ENCODE assay signal across 1 cellular context in genomic region chr1:26695417-26696190, GRCh38.
TF ChIP-seq lines count a peak whose summit lies in the region.

Gene ARID1A, plus strand, starts transcription at chr1:26696015. Its CDS starts 389 bp downstream, at chr1:26696404.

TF ChIP-seq in HEK293, 187 proteins besides CTCF, POLR2A, EP300 and RAD21 (continued from another document):
- TF ChIP-seq, protein P1, sequence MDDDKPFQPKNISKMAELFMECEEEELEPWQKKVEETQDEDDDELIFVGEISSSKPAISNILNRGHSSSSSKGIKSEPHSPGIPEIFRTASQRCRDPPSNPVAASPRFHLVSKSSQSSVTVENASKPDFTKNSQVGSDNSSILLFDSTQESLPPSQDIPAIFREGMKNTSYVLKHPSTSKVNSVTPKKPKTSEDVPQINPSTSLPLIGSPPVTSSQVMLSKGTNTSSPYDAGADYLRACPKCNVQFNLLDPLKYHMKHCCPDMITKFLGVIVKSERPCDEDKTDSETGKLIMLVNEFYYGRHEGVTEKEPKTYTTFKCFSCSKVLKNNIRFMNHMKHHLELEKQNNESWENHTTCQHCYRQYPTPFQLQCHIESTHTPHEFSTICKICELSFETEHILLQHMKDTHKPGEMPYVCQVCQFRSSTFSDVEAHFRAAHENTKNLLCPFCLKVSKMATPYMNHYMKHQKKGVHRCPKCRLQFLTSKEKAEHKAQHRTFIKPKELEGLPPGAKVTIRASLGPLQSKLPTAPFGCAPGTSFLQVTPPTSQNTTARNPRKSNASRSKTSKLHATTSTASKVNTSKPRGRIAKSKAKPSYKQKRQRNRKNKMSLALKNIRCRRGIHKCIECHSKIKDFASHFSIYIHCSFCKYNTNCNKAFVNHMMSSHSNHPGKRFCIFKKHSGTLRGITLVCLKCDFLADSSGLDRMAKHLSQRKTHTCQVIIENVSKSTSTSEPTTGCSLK (tag by site-specific recombination; IDR thresholded peaks at IDR 0.05), result no peak
- peak; percentile 86 for TF ChIP-seq ZBTB17 (tag by site-specific recombination; IDR thresholded peaks at IDR 0.05)
- TF ChIP-seq KLF16 (tag by site-specific recombination; IDR thresholded peaks at IDR 0.05), result peak; percentile 99
- no peak for TF ChIP-seq ZNF571 (tag by site-specific recombination; IDR thresholded peaks at IDR 0.05)
- no peak for TF ChIP-seq ZNF266 (tag by site-specific recombination; IDR thresholded peaks at IDR 0.05; ENCODE audit: low read depth)
- TF ChIP-seq ZNF747 (tag by site-specific recombination; IDR thresholded peaks at IDR 0.05), result no peak
- TF ChIP-seq PRDM1 (tag by site-specific recombination; IDR thresholded peaks at IDR 0.05), result peak; percentile 96
- peak; percentile 70 for TF ChIP-seq ZNF449 (tag by site-specific recombination; IDR thresholded peaks at IDR 0.05)
- peak; percentile 95 for TF ChIP-seq ZBTB26 (tag by site-specific recombination; optimal IDR thresholded peaks at IDR 0.05)
- peak; percentile 81 for TF ChIP-seq ZSCAN4 (tag by site-specific recombination; IDR thresholded peaks at IDR 0.05)
- TF ChIP-seq BCL11B (tag by site-specific recombination; IDR thresholded peaks at IDR 0.05; ENCODE audit: low read depth), result 0 out of 2 replicates have a peak, but pooled peaks have one; percentile 55
- no peak for TF ChIP-seq ZNF433 (tag by site-specific recombination; IDR thresholded peaks at IDR 0.05; ENCODE audit: low read depth)
- TF ChIP-seq ZNF155 (tag by site-specific recombination; IDR thresholded peaks at IDR 0.05), result no peak
- TF ChIP-seq ZNF660 (tag by site-specific recombination; IDR thresholded peaks at IDR 0.05), result peak; percentile 99
- TF ChIP-seq ZNF174 (tag by site-specific recombination; IDR thresholded peaks at IDR 0.05), result 0 out of 2 replicates have a peak, but pooled peaks have one; percentile 57
- TF ChIP-seq OVOL3 (tag by site-specific recombination; IDR thresholded peaks at IDR 0.05), result peak; percentile 85; the same call in 1 of the 2 replicates
- peak; percentile 83; the same call in 1 of the 2 replicates for TF ChIP-seq GLI4 (tag by site-specific recombination; IDR thresholded peaks at IDR 0.05)
- TF ChIP-seq ZNF530 (tag by site-specific recombination; IDR thresholded peaks at IDR 0.05; ENCODE audit: low read depth), result no peak
- no peak; the same call in 1 of the 2 replicates for TF ChIP-seq ZNF768 (tag by site-specific recombination; IDR thresholded peaks at IDR 0.05)
- no peak for TF ChIP-seq ZFP41 (tag by site-specific recombination; IDR thresholded peaks at IDR 0.05; ENCODE audit: borderline replicate concordance)
- TF ChIP-seq ZBTB6 (tag by site-specific recombination; IDR thresholded peaks at IDR 0.05), result peak; percentile 95
- TF ChIP-seq ZNF777 (tag by site-specific recombination; IDR thresholded peaks at IDR 0.05; ENCODE audit: borderline replicate concordance), result no peak
- TF ChIP-seq ZNF10 (tag by site-specific recombination; IDR thresholded peaks at IDR 0.05), result peak; percentile 83
- TF ChIP-seq, protein P2, sequence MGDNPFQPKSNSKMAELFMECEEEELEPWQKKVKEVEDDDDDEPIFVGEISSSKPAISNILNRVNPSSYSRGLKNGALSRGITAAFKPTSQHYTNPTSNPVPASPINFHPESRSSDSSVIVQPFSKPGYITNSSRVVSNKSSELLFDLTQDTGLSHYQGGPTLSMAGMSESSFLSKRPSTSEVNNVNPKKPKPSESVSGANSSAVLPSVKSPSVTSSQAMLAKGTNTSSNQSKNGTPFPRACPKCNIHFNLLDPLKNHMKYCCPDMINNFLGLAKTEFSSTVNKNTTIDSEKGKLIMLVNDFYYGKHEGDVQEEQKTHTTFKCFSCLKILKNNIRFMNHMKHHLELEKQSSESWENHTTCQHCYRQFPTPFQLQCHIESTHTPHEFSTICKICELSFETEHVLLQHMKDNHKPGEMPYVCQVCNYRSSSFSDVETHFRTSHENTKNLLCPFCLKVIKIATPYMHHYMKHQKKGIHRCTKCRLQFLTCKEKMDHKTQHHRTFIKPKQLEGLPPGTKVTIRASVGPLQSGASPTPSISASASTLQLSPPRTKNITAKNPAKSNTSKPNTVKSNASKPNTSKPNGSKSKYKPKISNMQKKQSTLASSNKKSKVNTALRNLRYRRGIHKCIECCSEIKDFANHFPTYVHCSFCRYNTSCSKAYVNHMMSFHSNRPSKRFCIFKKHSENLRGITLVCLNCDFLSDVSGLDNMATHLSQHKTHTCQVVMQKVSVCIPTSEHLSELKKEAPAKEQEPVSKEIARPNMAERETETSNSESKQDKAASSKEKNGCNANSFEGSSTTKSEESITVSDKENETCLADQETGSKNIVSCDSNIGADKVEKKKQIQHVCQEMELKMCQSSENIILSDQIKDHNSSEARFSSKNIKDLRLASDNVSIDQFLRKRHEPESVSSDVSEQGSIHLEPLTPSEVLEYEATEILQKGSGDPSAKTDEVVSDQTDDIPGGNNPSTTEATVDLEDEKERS (tag by site-specific recombination; IDR thresholded peaks at IDR 0.05), result peak; percentile 86
- no peak for TF ChIP-seq ZNF19 (tag by site-specific recombination; IDR thresholded peaks at IDR 0.05; ENCODE audit: low read depth)
- TF ChIP-seq, protein P3, sequence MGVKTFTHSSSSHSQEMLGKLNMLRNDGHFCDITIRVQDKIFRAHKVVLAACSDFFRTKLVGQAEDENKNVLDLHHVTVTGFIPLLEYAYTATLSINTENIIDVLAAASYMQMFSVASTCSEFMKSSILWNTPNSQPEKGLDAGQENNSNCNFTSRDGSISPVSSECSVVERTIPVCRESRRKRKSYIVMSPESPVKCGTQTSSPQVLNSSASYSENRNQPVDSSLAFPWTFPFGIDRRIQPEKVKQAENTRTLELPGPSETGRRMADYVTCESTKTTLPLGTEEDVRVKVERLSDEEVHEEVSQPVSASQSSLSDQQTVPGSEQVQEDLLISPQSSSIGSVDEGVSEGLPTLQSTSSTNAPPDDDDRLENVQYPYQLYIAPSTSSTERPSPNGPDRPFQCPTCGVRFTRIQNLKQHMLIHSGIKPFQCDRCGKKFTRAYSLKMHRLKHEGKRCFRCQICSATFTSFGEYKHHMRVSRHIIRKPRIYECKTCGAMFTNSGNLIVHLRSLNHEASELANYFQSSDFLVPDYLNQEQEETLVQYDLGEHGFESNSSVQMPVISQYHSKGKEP (tag by site-specific recombination; IDR thresholded peaks at IDR 0.05), result peak; percentile 84; the same call in 1 of the 2 replicates
- TF ChIP-seq ZNF48 (tag by site-specific recombination; IDR thresholded peaks at IDR 0.05), result no peak
- no peak for TF ChIP-seq ZNF175 (tag by site-specific recombination; IDR thresholded peaks at IDR 0.05)
- peak; percentile 75; the same call in 1 of the 2 replicates for TF ChIP-seq KLF1 (tag by site-specific recombination; IDR thresholded peaks at IDR 0.05)
- TF ChIP-seq, protein P4, sequence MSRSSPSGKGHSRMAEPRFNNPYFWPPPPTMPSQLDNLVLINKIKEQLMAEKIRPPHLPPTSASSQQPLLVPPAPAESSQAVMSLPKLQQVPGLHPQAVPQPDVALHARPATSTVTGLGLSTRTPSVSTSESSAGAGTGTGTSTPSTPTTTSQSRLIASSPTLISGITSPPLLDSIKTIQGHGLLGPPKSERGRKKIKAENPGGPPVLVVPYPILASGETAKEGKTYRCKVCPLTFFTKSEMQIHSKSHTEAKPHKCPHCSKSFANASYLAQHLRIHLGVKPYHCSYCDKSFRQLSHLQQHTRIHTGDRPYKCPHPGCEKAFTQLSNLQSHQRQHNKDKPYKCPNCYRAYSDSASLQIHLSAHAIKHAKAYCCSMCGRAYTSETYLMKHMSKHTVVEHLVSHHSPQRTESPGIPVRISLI (tag by site-specific recombination; IDR thresholded peaks at IDR 0.05), result 0 out of 2 replicates have a peak, but pooled peaks have one; percentile 29
- peak; percentile 96 for TF ChIP-seq KLF8 (tag by site-specific recombination; IDR thresholded peaks at IDR 0.05)
- peak; percentile 92 for TF ChIP-seq IKZF3 (tag by site-specific recombination; IDR thresholded peaks at IDR 0.05)
- peak; percentile 50 for TF ChIP-seq OSR2 (tag by site-specific recombination; IDR thresholded peaks at IDR 0.05)
- peak; percentile 35; the same call in 1 of the 2 replicates for TF ChIP-seq ZBTB21 (tag by site-specific recombination; IDR thresholded peaks at IDR 0.05)
- no peak for TF ChIP-seq ZNF302 (tag by site-specific recombination; IDR thresholded peaks at IDR 0.05; ENCODE audit: low read depth)
- TF ChIP-seq ZNF658 (tag by site-specific recombination; IDR thresholded peaks at IDR 0.05), result no peak
- TF ChIP-seq ZNF138 (tag by site-specific recombination; IDR thresholded peaks at IDR 0.05; ENCODE audit: borderline replicate concordance), result no peak
- no peak for TF ChIP-seq ZSCAN16 (tag by site-specific recombination; IDR thresholded peaks at IDR 0.05)
- TF ChIP-seq EGR2 (tag by site-specific recombination; IDR thresholded peaks at IDR 0.05; ENCODE audit: low read depth), result no peak
- peak; percentile 72 for TF ChIP-seq ZNF18 (tag by site-specific recombination; IDR thresholded peaks at IDR 0.05)
- no peak for TF ChIP-seq ZNF274 (IDR thresholded peaks at IDR 0.05; ENCODE audit: low read length)
- no peak for TF ChIP-seq ZNF274 (tag by site-specific recombination; IDR thresholded peaks at IDR 0.05; ENCODE audit: borderline replicate concordance)
- peak; percentile 98 for TF ChIP-seq ZNF561 (tag by site-specific recombination; IDR thresholded peaks at IDR 0.05; ENCODE audit: borderline replicate concordance)
- TF ChIP-seq ZFHX2 (tag by site-specific recombination; conservative IDR thresholded peaks at IDR 0.05), result peak; percentile 43
- peak; percentile 72 for TF ChIP-seq WT1 (tag by site-specific recombination; IDR thresholded peaks at IDR 0.05)
- no peak for TF ChIP-seq ZNF544 (tag by site-specific recombination; IDR thresholded peaks at IDR 0.05)
- TF ChIP-seq KLF7 (tag by site-specific recombination; IDR thresholded peaks at IDR 0.05; ENCODE audit: borderline replicate concordance), result peak; percentile 90
- TF ChIP-seq ZNF843 (tag by site-specific recombination; IDR thresholded peaks at IDR 0.05), result peak; percentile 82
- no peak for TF ChIP-seq ZNF670 (tag by site-specific recombination; IDR thresholded peaks at IDR 0.05; ENCODE audit: low read depth)
